In the genomic region with DNA sequence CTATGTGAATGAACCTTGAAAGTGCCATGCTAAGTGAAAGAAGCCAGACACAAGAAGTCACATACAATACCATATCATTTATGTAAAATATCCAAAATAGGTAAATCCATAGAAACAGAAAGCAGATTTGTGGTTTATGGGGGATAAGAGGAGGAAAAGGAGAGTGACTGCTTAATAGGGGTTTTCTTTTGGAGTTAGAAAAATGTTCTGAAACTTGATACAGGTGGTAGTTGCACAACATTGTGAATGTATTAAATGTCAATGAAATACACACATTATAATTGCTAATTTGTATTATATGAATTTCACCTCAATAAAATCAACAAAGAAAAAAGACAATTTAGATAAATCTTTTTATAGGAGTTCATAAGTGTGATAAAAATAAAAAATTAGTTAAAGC, we compare ENCODE assay signal across 28 cellular contexts.
"Had no signal": no experiment of that assay in that cellular context is flagged by ENCODE, and none has a peak within 500 bp of the region (broad histone marks: within the 10 kb centered on the region; RNA-seq: fewer than 3 reads in every experiment).

No MANE protein-coding gene starts in this region.

- H3K36me3 ChIP-seq: brain microvascular endothelial cell, cardiac muscle cell, SJSA1 had no signal

- H3K27ac ChIP-seq: brain microvascular endothelial cell, cardiac muscle cell, SJSA1 had no signal

- ATAC-seq: activated CD4-positive, CD25-positive, alpha-beta regulatory T cell treated with anti-CD3 and anti-CD28 coated beads, Interleukin-2, amount 50 U/mL, for 24 hours; activated CD8-positive, alpha-beta memory T cell treated with anti-CD3 and anti-CD28 coated beads, Interleukin-2, amount 10 ng/mL, durations not matched to agents 7 days and 5 days; activated T-helper 17 cell treated with anti-CD3 and anti-CD28 coated beads, Interleukin-2, amount 50 U/mL, for 72 hours; Panc1; Right ventricle myocardium inferior; SK-N-SH treated with all-trans-retinoic acid at 6 μM for 48 hours had no signal

- H3K4me1 ChIP-seq: SJSA1 had no signal

- H3K36me3 Mint-ChIP-seq: activated naive CD8-positive, alpha-beta T cell had no signal

- DNase-seq: activated CD4-positive, alpha-beta T cell treated with anti-CD3 and anti-CD28 coated beads for 4 hours; activated CD8-positive, alpha-beta memory T cell treated with anti-CD3 and anti-CD28 coated beads, Interleukin-2, amount 10 ng/mL, durations not matched to agents 7 days and 5 days; activated gamma-delta T cell; activated naive CD4-positive, alpha-beta T cell treated with anti-CD3 and anti-CD28 coated beads for 36 hours; activated T-cell treated with anti-CD3 and anti-CD28 coated beads, Interleukin-2, amount 50 U/mL, for 24 hours; brain microvascular endothelial cell; cerebellar nuclear complex; NCI-H1048; NCI-H1417; NCI-H1694; NCI-H2029; NCI-H2107; NCI-H345; NCI-H510A; NCI-H526 treated with DMSO at 0.1 percent for 48 hours; NCI-H82; NK-92 treated with Interleukin-12 subunit alpha and Interleukin-12 subunit beta, amount 100 ng/mL, for 24 hours; OCI-M1; RPMI8226; SW 1271 had no signal

- H3K27me3 Mint-ChIP-seq: activated CD8-positive, alpha-beta memory T cell treated with anti-CD3 and anti-CD28 coated beads, Interleukin-2, amount 10 ng/mL, durations not matched to agents 7 days and 5 days; activated naive CD8-positive, alpha-beta T cell; activated T-cell treated with anti-CD3 and anti-CD28 coated beads, Interleukin-2, amount 50 U/mL, for 24 hours; activated T-helper 17 cell treated with anti-CD3 and anti-CD28 coated beads, Interleukin-2, amount 50 U/mL, for 72 hours had no signal

- H3K27ac Mint-ChIP-seq: activated CD8-positive, alpha-beta memory T cell treated with anti-CD3 and anti-CD28 coated beads, Interleukin-2, amount 10 ng/mL, durations not matched to agents 7 days and 5 days; activated naive CD4-positive, alpha-beta T cell treated with anti-CD3 and anti-CD28 coated beads for 36 hours; activated naive CD8-positive, alpha-beta T cell; activated T-cell treated with anti-CD3 and anti-CD28 coated beads, Interleukin-2, amount 50 U/mL, for 24 hours; activated T-helper 17 cell treated with anti-CD3 and anti-CD28 coated beads, Interleukin-2, amount 50 U/mL, for 72 hours had no signal

- H3K9me3 ChIP-seq: SJSA1 had no signal

- H3K4me3 ChIP-seq: cardiac muscle cell, SJSA1 had no signal

- H3K9me3 Mint-ChIP-seq: activated naive CD4-positive, alpha-beta T cell treated with anti-CD3 and anti-CD28 coated beads for 36 hours; activated T-cell treated with anti-CD3 and anti-CD28 coated beads, Interleukin-2, amount 50 U/mL, for 24 hours had no signal

- H3K4me3 Mint-ChIP-seq: activated CD8-positive, alpha-beta memory T cell treated with anti-CD3 and anti-CD28 coated beads, Interleukin-2, amount 10 ng/mL, durations not matched to agents 7 days and 5 days; activated naive CD4-positive, alpha-beta T cell treated with anti-CD3 and anti-CD28 coated beads for 36 hours; activated naive CD8-positive, alpha-beta T cell; activated T-cell treated with anti-CD3 and anti-CD28 coated beads, Interleukin-2, amount 50 U/mL, for 24 hours; activated T-helper 17 cell treated with anti-CD3 and anti-CD28 coated beads, Interleukin-2, amount 50 U/mL, for 72 hours had no signal

- H3K27me3 ChIP-seq: brain microvascular endothelial cell, cardiac muscle cell, SJSA1 had no signal
